8 cellular contexts compared by ENCODE assay signal in the genomic region with DNA sequence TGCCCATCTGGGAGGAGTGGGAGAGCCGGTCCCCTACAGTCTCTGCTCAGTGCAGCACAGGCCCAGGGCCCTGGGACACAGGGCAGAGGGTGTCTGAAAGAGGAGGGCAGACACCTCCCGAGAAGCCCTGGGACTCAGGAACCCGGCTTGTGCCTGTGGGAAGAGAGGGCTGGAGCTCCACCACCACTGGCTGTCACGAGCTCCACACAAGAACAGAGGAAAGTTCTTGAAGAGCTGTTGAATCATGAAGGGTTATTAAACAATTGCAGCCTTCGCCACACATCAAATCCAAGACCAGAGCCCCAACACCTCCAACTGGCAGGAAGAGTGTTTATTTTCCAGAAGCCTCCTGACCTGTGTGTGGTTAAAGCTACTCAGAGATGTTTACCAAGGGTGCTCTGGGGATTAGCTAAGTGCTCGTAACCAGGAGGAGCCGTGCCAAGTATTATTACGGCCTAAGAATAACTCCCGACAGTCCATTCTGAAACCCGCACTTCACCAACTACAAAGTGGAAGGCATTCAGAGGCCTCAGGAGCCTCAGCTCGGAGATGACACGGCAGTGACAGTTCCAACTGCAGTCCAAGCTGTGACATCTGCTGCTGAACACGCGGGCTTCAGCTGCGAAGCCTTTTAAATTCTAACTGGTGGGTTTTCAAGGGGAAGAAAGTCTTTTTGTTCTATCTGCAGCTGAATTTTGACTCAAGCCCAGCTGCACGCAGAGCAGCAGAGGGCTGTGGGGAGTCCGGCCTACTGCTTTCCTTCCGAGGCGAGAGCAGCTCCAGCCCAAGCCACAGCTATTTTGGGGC.
DNase-seq lines count a peak whose midpoint lies in the region; ATAC-seq lines count a peak whose summit lies in the region.

No MANE protein-coding gene starts in this region.

- H3K27me3 Mint-ChIP-seq in activated T-cell treated with anti-CD3 and anti-CD28 coated beads, Interleukin-2, amount 50 U/mL, for 72 hours (ENCODE audit: low read depth), result no peaks in the 10 kb centered on the region

- no peaks in the 10 kb centered on the region for H3K4me1 Mint-ChIP-seq in activated T-cell treated with anti-CD3 and anti-CD28 coated beads, Interleukin-2, amount 50 U/mL, for 72 hours (ENCODE audit: low read depth)

- DNase-seq in Caki2 (ENCODE audit: low read depth), result peak; percentile 79
- peak; percentile 98 for DNase-seq in NCI-H2029 treated with DMSO at 0.1 percent for 48 hours (lab: John Stamatoyannopoulos, UW)
- peak; percentile 42 for DNase-seq in cerebellar cortex (ENCODE audit: low spot score)
- peak; percentile 70 for DNase-seq in mucosa of gallbladder (ENCODE audit: low spot score)
- no peak for DNase-seq in activated T-cell treated with anti-CD3 and anti-CD28 coated beads, Interleukin-2, amount 50 U/mL, for 72 hours

- H3K36me3 Mint-ChIP-seq in activated T-cell treated with anti-CD3 and anti-CD28 coated beads, Interleukin-2, amount 50 U/mL, for 72 hours (ENCODE audit: insufficient read depth in 2 of 2), result no peaks in the 10 kb centered on the region

- in situ Hi-C loops in Caki2 (cut with HindIII; ENCODE audit: low pct_unique_long_range_greater_than_20kb, low sequenced_read_pairs), result no loop called here

- H3K9me3 Mint-ChIP-seq in activated T-cell treated with anti-CD3 and anti-CD28 coated beads, Interleukin-2, amount 50 U/mL, for 72 hours, result no peaks in the 10 kb centered on the region

- H3K27ac Mint-ChIP-seq in activated T-cell treated with anti-CD3 and anti-CD28 coated beads, Interleukin-2, amount 50 U/mL, for 72 hours, result no peak overlapping the region

- no peak for ATAC-seq in activated T-cell treated with anti-CD3 and anti-CD28 coated beads, Interleukin-2, amount 50 U/mL, for 72 hours (replicated peaks in 1 of 2)
- ATAC-seq in HG03159 (IDR thresholded peaks at IDR 0.05; ENCODE audit: unreplicated experiment) (no peak), HG02981 (IDR thresholded peaks at IDR 0.05; ENCODE audit: unreplicated experiment) (no peak), GM18520 (IDR thresholded peaks at IDR 0.05; ENCODE audit: unreplicated experiment) (no peak)

- no peak overlapping the region for H3K4me3 Mint-ChIP-seq in activated T-cell treated with anti-CD3 and anti-CD28 coated beads, Interleukin-2, amount 50 U/mL, for 72 hours

Comparison
In these comparisons a context has a peak if more than half of its experiments do, and no peak if none do; other contexts are left out.
1. DNase-seq: peak in Caki2 (single experiment), NCI-H2029 treated with DMSO at 0.1 percent for 48 hours (single experiment), cerebellar cortex (single experiment) and mucosa of gallbladder (single experiment); none in activated T-cell treated with anti-CD3 and anti-CD28 coated beads, Interleukin-2, amount 50 U/mL, for 72 hours (0 of 2).